ENCODE assay signal across 9 cellular contexts in the genomic region with DNA sequence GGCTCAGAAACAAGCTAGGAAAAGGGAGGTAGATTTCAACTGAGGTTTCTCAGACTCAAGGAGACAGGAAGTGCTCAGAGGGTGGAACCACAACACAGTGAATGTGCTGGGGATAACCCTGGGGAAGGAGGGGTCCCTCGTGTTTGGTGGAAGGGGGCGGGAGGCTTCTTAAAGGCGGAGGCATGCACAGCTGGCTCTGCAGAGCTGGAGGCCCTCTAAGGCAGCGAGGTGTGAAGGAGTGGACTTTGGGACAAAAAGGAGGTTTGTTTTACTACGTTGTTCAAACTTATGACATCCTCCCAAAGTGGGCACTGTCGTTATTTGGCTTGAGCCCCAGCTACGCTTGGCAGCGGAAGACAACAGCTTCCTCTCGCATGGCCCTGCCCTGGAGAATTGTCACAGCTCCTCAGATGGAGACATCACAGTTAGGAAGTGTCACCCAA. TPM values are rescaled to one million over a fixed set of nuclear protein-coding genes. Genes with fewer than 3 reads are reported as not detected.
DNase-seq lines count a peak whose midpoint lies in the region; ATAC-seq and TF ChIP-seq lines count a peak whose summit lies in the region.
"Had no signal": no experiment of that assay in that cellular context is flagged by ENCODE, and none has a peak within 500 bp of the region (broad histone marks: within the 10 kb centered on the region; RNA-seq: fewer than 3 reads in every experiment).

No MANE protein-coding gene starts in this region.

- H3K27me3 Mint-ChIP-seq in IgD-negative memory B cell = peaks cover 6% of the 10 kb centered on the region
- no peaks in the 10 kb centered on the region for H3K27me3 Mint-ChIP-seq in activated CD8-positive, alpha-beta T cell treated with anti-CD3 and anti-CD28 coated beads for 36 hours

- H3K4me1 Mint-ChIP-seq in IgD-negative memory B cell = peaks cover 9 to 21% (median 17%) of the 10 kb centered on the region in 3 donors
- H3K4me1 Mint-ChIP-seq in activated CD8-positive, alpha-beta T cell treated with anti-CD3 and anti-CD28 coated beads for 36 hours (ENCODE audit: low read depth) = peaks cover 24% of the 10 kb centered on the region

- CTCF ChIA-PET in activated CD8-positive, alpha-beta T cell treated with anti-CD3 and anti-CD28 coated beads for 36 hours (lab: Charles Lee) = interaction anchor here (0.6 to 1.7 kb wide), 2 partner anchors 40 to 137 kb away, joined by 4 to 10 read pairs; no protein-coding TSS in a partner anchor

- peak overlapping the region; percentile 26 to 75 (median 45) for H3K4me3 Mint-ChIP-seq in IgD-negative memory B cell
- H3K4me3 Mint-ChIP-seq in activated CD8-positive, alpha-beta T cell treated with anti-CD3 and anti-CD28 coated beads for 36 hours = peak overlapping the region; percentile 29

- peak; percentile 62 for ATAC-seq in activated CD8-positive, alpha-beta T cell treated with anti-CD3 and anti-CD28 coated beads for 36 hours
- ATAC-seq in left ventricle myocardium superior (peak; percentile 22), GM21381 (IDR thresholded peaks at IDR 0.05; ENCODE audit: unreplicated experiment) (no peak), GM19395 (IDR thresholded peaks at IDR 0.05; ENCODE audit: unreplicated experiment) (no peak), GM19023 (IDR thresholded peaks at IDR 0.05; ENCODE audit: unreplicated experiment) (no peak)

- H3K9me3 Mint-ChIP-seq in IgD-negative memory B cell = peaks cover 0 to 2% (median 0%) of the 10 kb centered on the region in 3 donors
- H3K9me3 Mint-ChIP-seq in activated CD8-positive, alpha-beta T cell treated with anti-CD3 and anti-CD28 coated beads for 36 hours = no peaks in the 10 kb centered on the region

- POLR2A ChIA-PET in activated CD8-positive, alpha-beta T cell treated with anti-CD3 and anti-CD28 coated beads for 36 hours (lab: Charles Lee) = interaction anchor here (0.6 to 0.7 kb wide), 2 partner anchors 10 to 44 kb away, joined by 3 to 4 read pairs; no protein-coding TSS in a partner anchor

- no peak for TF ChIP-seq CTCF in activated CD8-positive, alpha-beta T cell treated with anti-CD3 and anti-CD28 coated beads for 36 hours (IDR thresholded peaks at IDR 0.05)

- H3K27ac Mint-ChIP-seq in IgD-negative memory B cell = no peak overlapping the region
- H3K27ac Mint-ChIP-seq in activated CD8-positive, alpha-beta T cell treated with anti-CD3 and anti-CD28 coated beads for 36 hours = peak overlapping the region; percentile 80

- peak; percentile 54 for DNase-seq in activated CD8-positive, alpha-beta T cell treated with anti-CD3 and anti-CD28 coated beads for 36 hours
- DNase-seq in left ventricle myocardium superior (no peak), COLO829 (ENCODE audit: low spot score) (no peak)
- peak; percentile 15 for DNase-seq in stimulated activated CD8-positive, alpha-beta memory T cell treated with anti-CD3 and anti-CD28 coated beads, Interleukin-12 subunit alpha, Interleukin-12 subunit beta, amount 100 ng/mL, for 1 hour (ENCODE audit: low read depth)
- DNase-seq: NK-92 treated with Interleukin-12 subunit alpha and Interleukin-12 subunit beta, amount 100 ng/mL, for 24 hours had no signal

- no peaks in the 10 kb centered on the region for H3K36me3 Mint-ChIP-seq in IgD-negative memory B cell
- no peaks in the 10 kb centered on the region for H3K36me3 Mint-ChIP-seq in activated CD8-positive, alpha-beta T cell treated with anti-CD3 and anti-CD28 coated beads for 36 hours (ENCODE audit: low read depth)

- intact Hi-C loops in activated CD8-positive, alpha-beta T cell treated with anti-CD3 and anti-CD28 coated beads for 36 hours (cut with micrococcal nuclease) = no loop called here
- intact Hi-C loops in left ventricle myocardium superior (cut with micrococcal nuclease) = no loop called here

RNA-seq across cellular contexts. Expression of gene MTM1, which starts 21.7 kb away (rescaled TPM):
- polyA plus RNA-seq in IgD-negative memory B cell = 15.0 TPM
- 10 to 100 TPM in 1 of 2 experiments, 1 to 10 TPM in 1; 9.6 to 11.6 TPM for total RNA-seq in activated CD8-positive, alpha-beta T cell treated with anti-CD3 and anti-CD28 coated beads for 36 hours
- 14.6 TPM for total RNA-seq in left ventricle myocardium superior

Comparison
In these comparisons a context has a peak if more than half of its experiments do, and no peak if none do; other contexts are left out.
1. ATAC-seq: peak in activated CD8-positive, alpha-beta T cell treated with anti-CD3 and anti-CD28 coated beads for 36 hours (single experiment) and left ventricle myocardium superior (single experiment); none in GM21381 (single experiment), GM19395 (single experiment) and GM19023 (single experiment).
2. DNase-seq: peak in activated CD8-positive, alpha-beta T cell treated with anti-CD3 and anti-CD28 coated beads for 36 hours (single experiment) and stimulated activated CD8-positive, alpha-beta memory T cell treated with anti-CD3 and anti-CD28 coated beads, Interleukin-12 subunit alpha, Interleukin-12 subunit beta, amount 100 ng/mL, for 1 hour (single experiment); none in left ventricle myocardium superior (single experiment) and COLO829 (single experiment).